In the genomic region with DNA sequence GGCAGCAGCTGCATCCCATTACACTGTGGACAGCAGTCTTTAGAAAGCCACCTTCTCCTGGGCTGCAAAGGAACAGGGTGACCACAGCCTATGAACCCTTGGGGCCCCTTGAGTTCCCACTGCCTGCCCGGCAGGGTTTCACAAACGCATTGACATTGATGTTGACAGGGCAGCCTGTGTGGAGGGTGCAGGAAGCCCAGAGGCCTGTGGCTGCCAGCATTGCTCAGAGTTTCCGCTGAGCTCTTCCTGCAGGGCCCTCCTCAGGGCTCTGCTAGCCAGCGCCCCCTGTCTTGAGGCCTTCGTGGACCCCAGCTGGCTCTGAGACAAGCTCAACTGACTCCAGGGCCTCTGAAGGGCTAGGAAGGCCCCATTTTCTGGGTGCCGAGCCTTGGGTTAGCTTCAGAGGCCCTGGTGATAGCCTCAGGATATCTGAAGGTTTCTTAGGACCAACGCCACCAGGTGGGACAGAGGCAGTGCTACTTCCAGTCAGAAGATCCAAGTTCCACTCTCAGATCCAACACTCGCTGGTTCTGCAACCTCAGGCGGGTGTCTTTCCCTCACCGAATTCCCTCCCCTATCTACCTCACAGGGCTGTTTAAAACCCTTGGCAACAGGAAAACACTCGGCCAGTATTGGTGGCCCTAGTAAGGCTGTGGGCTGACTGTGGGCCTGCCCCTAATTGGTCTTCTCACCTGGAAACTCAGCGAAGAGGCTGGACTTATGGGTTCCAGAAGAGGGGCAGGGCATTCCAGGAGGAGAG, we compare ENCODE assay signal across 8 cellular contexts.
DNase-seq lines count a peak whose midpoint lies in the region; ATAC-seq and TF ChIP-seq lines count a peak whose summit lies in the region.

No MANE protein-coding gene starts in this region.

- peak; percentile 70 for ATAC-seq in HG02884 (IDR thresholded peaks at IDR 0.05; ENCODE audit: unreplicated experiment)

- H3K9me3 Mint-ChIP-seq in activated naive CD4-positive, alpha-beta T cell treated with anti-CD3 and anti-CD28 coated beads, Interleukin-2, amount 50 U/mL, for 24 hours, result no peaks in the 10 kb centered on the region

- DNase-seq in GM12865 (ENCODE audit: low read depth) (peak; percentile 79), SKM-1 treated with dmso at 0.1 percent for 144 hours (lab: John Stamatoyannopoulos, UW; ENCODE audit: unreplicated experiment) (peak; percentile 96), iPS-NIHi7 (ENCODE audit: extremely low spot score) (peak; percentile 75), HK-2 (ENCODE audit: unreplicated experiment) (no peak), DMS53 treated with DMSO at 0.1 percent for 48 hours (lab: John Stamatoyannopoulos, UW; ENCODE audit: unreplicated experiment) (no peak)
- peak; percentile 69 to 79 for DNase-seq in stimulated activated CD4-positive, alpha-beta T cell treated with anti-CD3 and anti-CD28 coated beads, Interleukin-4, amount 100 ng/mL, for 48 hours (ENCODE audit: low read depth in 2 of 2)

- peak; percentile 41 for TF ChIP-seq CTCF in GM12865 (IDR thresholded peaks at IDR 0.05; ENCODE audit: insufficient read depth, low read depth, low read length, missing control alignments)

- H3K27me3 Mint-ChIP-seq in activated naive CD4-positive, alpha-beta T cell treated with anti-CD3 and anti-CD28 coated beads, Interleukin-2, amount 50 U/mL, for 24 hours, result no peaks in the 10 kb centered on the region

- no peak overlapping the region for H3K4me3 ChIP-seq in GM12865 (ENCODE audit: low read depth, low read length)

- peaks cover 56% of the 10 kb centered on the region for H3K4me1 Mint-ChIP-seq in activated naive CD4-positive, alpha-beta T cell treated with anti-CD3 and anti-CD28 coated beads, Interleukin-2, amount 50 U/mL, for 24 hours

- no peaks in the 10 kb centered on the region for H3K36me3 Mint-ChIP-seq in activated naive CD4-positive, alpha-beta T cell treated with anti-CD3 and anti-CD28 coated beads, Interleukin-2, amount 50 U/mL, for 24 hours

- H3K4me3 Mint-ChIP-seq in activated naive CD4-positive, alpha-beta T cell treated with anti-CD3 and anti-CD28 coated beads, Interleukin-2, amount 50 U/mL, for 24 hours, result no peak overlapping the region

- H3K27ac Mint-ChIP-seq in activated naive CD4-positive, alpha-beta T cell treated with anti-CD3 and anti-CD28 coated beads, Interleukin-2, amount 50 U/mL, for 24 hours, result peak overlapping the region; percentile 70

Comparison
In these comparisons a context has a peak if more than half of its experiments do, and no peak if none do; other contexts are left out.
1. DNase-seq: peak in GM12865 (single experiment), SKM-1 treated with dmso at 0.1 percent for 144 hours (single experiment), iPS-NIHi7 (single experiment) and stimulated activated CD4-positive, alpha-beta T cell treated with anti-CD3 and anti-CD28 coated beads, Interleukin-4, amount 100 ng/mL, for 48 hours (2 of 2); none in HK-2 (single experiment) and DMS53 treated with DMSO at 0.1 percent for 48 hours (single experiment).